In the genomic region with DNA sequence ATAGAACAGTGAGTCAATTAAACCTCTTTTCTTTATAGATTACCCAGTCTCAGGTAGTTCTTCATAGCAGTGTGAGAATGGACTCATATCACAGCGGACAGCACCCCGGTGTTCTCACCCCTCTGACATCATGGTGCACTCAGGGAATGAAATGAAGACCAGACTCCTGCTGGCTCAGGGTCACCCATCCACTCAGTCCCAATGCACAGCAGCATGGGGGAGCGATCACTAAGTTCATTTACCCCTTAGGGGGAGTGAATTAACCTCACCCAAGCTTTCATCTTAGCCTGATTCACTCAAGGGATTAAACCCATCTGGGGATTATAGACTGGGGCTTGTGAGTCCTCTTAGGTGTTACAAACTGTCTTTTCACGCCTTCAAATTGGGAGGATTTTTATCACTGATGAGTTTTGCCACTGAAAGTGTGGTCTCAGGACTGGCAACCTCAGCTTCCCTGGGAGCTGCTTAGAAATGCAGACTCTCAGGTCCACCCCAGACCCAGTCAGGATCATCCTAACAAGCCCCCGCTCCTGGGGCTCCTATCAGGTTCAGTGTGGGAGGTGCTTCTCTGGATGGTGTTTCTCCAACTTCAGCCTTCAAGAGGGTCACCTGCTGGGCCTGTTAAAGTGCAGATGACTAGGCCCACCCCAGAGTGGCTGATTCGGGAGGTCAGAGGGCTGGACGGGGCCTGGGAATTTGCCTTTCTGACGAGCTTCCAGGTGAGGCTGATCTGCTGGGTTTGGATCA, we compare ENCODE assay signal across 31 cellular contexts. TPM values are rescaled to one million over a fixed set of nuclear protein-coding genes. Genes with fewer than 3 reads are reported as not detected.
DNase-seq lines count a peak whose midpoint lies in the region; ATAC-seq and TF ChIP-seq lines count a peak whose summit lies in the region.
"Had no signal": no experiment of that assay in that cellular context is flagged by ENCODE, and none has a peak within 500 bp of the region (broad histone marks: within the 10 kb centered on the region; RNA-seq: fewer than 3 reads in every experiment).

No MANE protein-coding gene starts in this region.

- no peak for ATAC-seq in Right ventricle myocardium superior (ENCODE audit: poor library complexity)
- no peak for ATAC-seq in stimulated activated naive CD8-positive, alpha-beta T cell treated with anti-CD3 and anti-CD28 coated beads, Interleukin-15, Interleukin-2, amounts not matched to agents 100 U/mL and 50 U/mL, for 24 hours
- ATAC-seq: activated T-helper 17 cell treated with anti-CD3 and anti-CD28 coated beads, Interleukin-2, amount 50 U/mL, for 72 hours; gastroesophageal sphincter; K562; psoas muscle; stimulated activated effector memory CD8-positive, alpha-beta T cell treated with anti-CD3 and anti-CD28 coated beads, Interleukin-12 subunit alpha, Interleukin-12 subunit beta, amount 100 ng/mL, for 72 hours; upper lobe of right lung had no signal

- H3K4me1 ChIP-seq in right atrium auricular region (no peaks in the 10 kb centered on the region), osteoblast (ENCODE audit: insufficient read depth, low read length) (no peaks in the 10 kb centered on the region)
- H3K4me1 ChIP-seq: gastroesophageal sphincter, psoas muscle, upper lobe of right lung had no signal

- H3K4me3 Mint-ChIP-seq in endothelial cell (ENCODE audit: unreplicated experiment) = no peak overlapping the region
- H3K4me3 Mint-ChIP-seq: activated naive CD4-positive, alpha-beta T cell treated with anti-CD3 and anti-CD28 coated beads, Interleukin-2, amount 50 U/mL, for 24 hours; activated T-helper 17 cell treated with anti-CD3 and anti-CD28 coated beads, Interleukin-2, amount 50 U/mL, for 72 hours; brain; CD4-positive, alpha-beta T cell; memory B cell; stimulated activated effector memory CD8-positive, alpha-beta T cell treated with anti-CD3 and anti-CD28 coated beads, Interleukin-12 subunit alpha, Interleukin-12 subunit beta, amount 100 ng/mL, for 72 hours had no signal

- H3K4me2 ChIP-seq in osteoblast (ENCODE audit: insufficient read depth, low read length) = no peak overlapping the region

- peak overlapping the region; percentile 48 for H3K27ac Mint-ChIP-seq in endothelial cell (ENCODE audit: unreplicated experiment)
- H3K27ac Mint-ChIP-seq: activated naive CD4-positive, alpha-beta T cell treated with anti-CD3 and anti-CD28 coated beads, Interleukin-2, amount 50 U/mL, for 24 hours; activated T-helper 17 cell treated with anti-CD3 and anti-CD28 coated beads, Interleukin-2, amount 50 U/mL, for 72 hours; CD4-positive, alpha-beta T cell; memory B cell; stimulated activated effector memory CD8-positive, alpha-beta T cell treated with anti-CD3 and anti-CD28 coated beads, Interleukin-12 subunit alpha, Interleukin-12 subunit beta, amount 100 ng/mL, for 72 hours had no signal

- H3K36me3 Mint-ChIP-seq in endothelial cell (ENCODE audit: low read depth, unreplicated experiment) = no peaks in the 10 kb centered on the region
- H3K36me3 Mint-ChIP-seq: activated naive CD4-positive, alpha-beta T cell treated with anti-CD3 and anti-CD28 coated beads, Interleukin-2, amount 50 U/mL, for 24 hours; brain; memory B cell; stimulated activated effector memory CD8-positive, alpha-beta T cell treated with anti-CD3 and anti-CD28 coated beads, Interleukin-12 subunit alpha, Interleukin-12 subunit beta, amount 100 ng/mL, for 72 hours had no signal

- no peaks in the 10 kb centered on the region for H4K20me1 ChIP-seq in osteoblast (ENCODE audit: insufficient read depth, low read length)

- no peaks in the 10 kb centered on the region for H3K4me1 Mint-ChIP-seq in endothelial cell (ENCODE audit: unreplicated experiment)
- H3K4me1 Mint-ChIP-seq: activated naive CD4-positive, alpha-beta T cell treated with anti-CD3 and anti-CD28 coated beads, Interleukin-2, amount 50 U/mL, for 24 hours; activated T-helper 17 cell treated with anti-CD3 and anti-CD28 coated beads, Interleukin-2, amount 50 U/mL, for 72 hours; memory B cell; stimulated activated effector memory CD8-positive, alpha-beta T cell treated with anti-CD3 and anti-CD28 coated beads, Interleukin-12 subunit alpha, Interleukin-12 subunit beta, amount 100 ng/mL, for 72 hours had no signal

- DNase-seq in right atrium auricular region (ENCODE audit: low spot score) (peak; percentile 32), Right ventricle myocardium superior (no peak), endothelial cell (ENCODE audit: low spot score) (no peak), osteoblast (ENCODE audit: insufficient read length, low spot score, missing footprints) (peak; percentile 61), MG63 (no peak), DMS53 (lab: John Stamatoyannopoulos, UW) (no peak)
- DNase-seq in stimulated activated naive CD8-positive, alpha-beta T cell treated with anti-CD3 and anti-CD28 coated beads, Interleukin-15, Interleukin-2, amounts not matched to agents 100 U/mL and 50 U/mL, for 24 hours = no peak
- DNase-seq: activated CD4-positive, alpha-beta T cell treated with anti-CD3 and anti-CD28 coated beads, Interleukin-2, amount 50 U/mL, for 4 hours; activated CD4-positive, CD25-positive, alpha-beta regulatory T cell; amniotic stem cell; GOT3; NCI-H1092 treated with DMSO at 0.1 percent for 48 hours; NCI-H187; substantia nigra; upper lobe of right lung had no signal

- intact Hi-C loops in Right ventricle myocardium superior (cut with DNase I) = no loop called here

- H3K9me3 Mint-ChIP-seq in endothelial cell (ENCODE audit: unreplicated experiment) = no peaks in the 10 kb centered on the region
- H3K9me3 Mint-ChIP-seq: activated naive CD4-positive, alpha-beta T cell treated with anti-CD3 and anti-CD28 coated beads, Interleukin-2, amount 50 U/mL, for 24 hours; stimulated activated effector memory CD8-positive, alpha-beta T cell treated with anti-CD3 and anti-CD28 coated beads, Interleukin-12 subunit alpha, Interleukin-12 subunit beta, amount 100 ng/mL, for 72 hours had no signal

- H3K27me3 Mint-ChIP-seq in endothelial cell (ENCODE audit: unreplicated experiment) = peaks cover 2% of the 10 kb centered on the region
- H3K27me3 Mint-ChIP-seq: CD4-positive, alpha-beta T cell; memory B cell had no signal

- TF ChIP-seq CTCF in right atrium auricular region (IDR thresholded peaks at IDR 0.05) = no peak
- no peak for TF ChIP-seq CTCF in endothelial cell (IDR thresholded peaks at IDR 0.05; ENCODE audit: unreplicated experiment)
- TF ChIP-seq CTCF in osteoblast (IDR thresholded peaks at IDR 0.05; ENCODE audit: extremely low read depth, low read depth, low read length) = no peak

- H3K4me3 ChIP-seq in right atrium auricular region (no peak overlapping the region), osteoblast (ENCODE audit: insufficient read depth, low read length) (no peak overlapping the region), MG63 (no peak overlapping the region)
- H3K4me3 ChIP-seq: gastroesophageal sphincter, K562, psoas muscle, SK-N-MC, upper lobe of right lung had no signal

- no peaks in the 10 kb centered on the region for H3K27me3 ChIP-seq in right atrium auricular region
- H3K27me3 ChIP-seq in osteoblast (ENCODE audit: insufficient read depth, low read length) = no peaks in the 10 kb centered on the region
- no peaks in the 10 kb centered on the region for H3K27me3 ChIP-seq in MG63
- H3K27me3 ChIP-seq: gastroesophageal sphincter, upper lobe of right lung had no signal

- H3K27ac ChIP-seq in right atrium auricular region (no peak overlapping the region), osteoblast (ENCODE audit: low read depth, low read length) (no peak overlapping the region)
- H3K27ac ChIP-seq: gastroesophageal sphincter, psoas muscle, SK-N-MC, upper lobe of right lung had no signal

- no peak overlapping the region for H2AFZ ChIP-seq in osteoblast (ENCODE audit: low read length)

- H3K36me3 ChIP-seq in right atrium auricular region = no peaks in the 10 kb centered on the region
- H3K36me3 ChIP-seq in osteoblast (ENCODE audit: insufficient read depth, low read length) = no peaks in the 10 kb centered on the region
- H3K36me3 ChIP-seq in MG63 = no peaks in the 10 kb centered on the region
- H3K36me3 ChIP-seq: gastroesophageal sphincter, upper lobe of right lung had no signal

- H3K9me3 ChIP-seq in right atrium auricular region (no peaks in the 10 kb centered on the region), osteoblast (ENCODE audit: low read depth, low read length) (no peaks in the 10 kb centered on the region), MG63 (no peaks in the 10 kb centered on the region)
- H3K9me3 ChIP-seq: gastroesophageal sphincter, psoas muscle, upper lobe of right lung had no signal

- H3K79me2 ChIP-seq in osteoblast (ENCODE audit: insufficient read depth, low read length) = no peaks in the 10 kb centered on the region

RNA-seq across cellular contexts. Expression of a gene that starts 44.3 kb away (rescaled TPM):
- under 1 TPM in 1 of 2 donors, not detected in 1; 0.08 TPM for total RNA-seq in right atrium auricular region
- 1.0 TPM for total RNA-seq in Right ventricle myocardium superior
- 0.05 TPM for total RNA-seq in endothelial cell (ENCODE audit: unreplicated experiment)
- under 0.01 TPM in 2 replicates for total RNA-seq in osteoblast
- not detected in 2 replicates for total RNA-seq in MG63 (2014; rRNA removed; shearing (Covaris generic); ENCODE audit: low replicate concordance)
- total RNA-seq: A673; activated T-helper 17 cell treated with anti-CD3 and anti-CD28 coated beads, Interleukin-2, amount 50 U/mL, for 72 hours; CD4-positive, alpha-beta T cell; Daoy; dermis microvascular lymphatic vessel endothelial cell; endothelial cell of umbilical vein; NCI-H460; T-helper 1 cell treated with Interleukin-12 subunit alpha and Interleukin-12 subunit beta and Interleukin-4 antibody, amounts not matched to agents 30 ng/mL and 1 ng/mL, for 36 hours had no signal

Comparison
In these comparisons a context has a peak if more than half of its experiments do, and no peak if none do; other contexts are left out.
1. DNase-seq: peak in right atrium auricular region (single experiment) and osteoblast (single experiment); none in Right ventricle myocardium superior (single experiment), endothelial cell (single experiment), MG63 (single experiment), stimulated activated naive CD8-positive, alpha-beta T cell treated with anti-CD3 and anti-CD28 coated beads, Interleukin-15, Interleukin-2, amounts not matched to agents 100 U/mL and 50 U/mL, for 24 hours (single experiment) and DMS53 (single experiment).